Comparison of ENCODE assay signal across 8 cellular contexts in genomic region chr15:66505818-66506217, GRCh38. TPM values are rescaled to one million over a fixed set of nuclear protein-coding genes. Genes with fewer than 3 reads are reported as not detected.
DNase-seq lines count a peak whose midpoint lies in the region; ATAC-seq and TF ChIP-seq lines count a peak whose summit lies in the region.

No MANE protein-coding gene starts in this region.

- peak overlapping the region in 6 of 8 donors; percentile 87 to 97 (median 95) for H3K27ac ChIP-seq in spleen

- POLR2A ChIA-PET in activated CD8-positive, alpha-beta T cell treated with anti-CD3 and anti-CD28 coated beads for 36 hours (lab: Charles Lee), result interaction anchor here (0.9 to 4.0 kb wide), 12 partner anchors 9 to 212 kb away, joined by 3 to 27 read pairs (median 7); partner anchors contain the start of genes DIS3L, MAP2K1, SNAPC5 and TIPIN

- H3K27me3 ChIP-seq in spleen (replicated peaks in 1 of 7), result no peaks in the 10 kb centered on the region

- H3K36me3 ChIP-seq in spleen, result peaks cover 0 to 41% (median 23%) of the 10 kb centered on the region in 6 donors

- no peaks in the 10 kb centered on the region for H3K9me3 ChIP-seq in spleen

- peak; percentile 7 for DNase-seq in NCI-H2227 (lab: John Stamatoyannopoulos, UW; ENCODE audit: unreplicated experiment)
- DNase-seq in NCI-H2227 treated with DMSO at 0.1 percent for 48 hours (lab: John Stamatoyannopoulos, UW), result no peak
- peak; percentile 13 for DNase-seq in activated CD8-positive, alpha-beta T cell treated with anti-CD3 and anti-CD28 coated beads for 36 hours
- DNase-seq in spleen, result no peak
- DNase-seq in effector CD4-positive, alpha-beta T cell, result no peak
- DNase-seq in 8988T, result no peak

- peak overlapping the region; percentile 100 for H3K27ac Mint-ChIP-seq in activated CD8-positive, alpha-beta T cell treated with anti-CD3 and anti-CD28 coated beads for 36 hours

- no peaks in the 10 kb centered on the region for H3K27me3 Mint-ChIP-seq in activated CD8-positive, alpha-beta T cell treated with anti-CD3 and anti-CD28 coated beads for 36 hours

- H3K4me3 Mint-ChIP-seq in activated CD8-positive, alpha-beta T cell treated with anti-CD3 and anti-CD28 coated beads for 36 hours, result peak overlapping the region; percentile 99

- H3K4me1 Mint-ChIP-seq in activated CD8-positive, alpha-beta T cell treated with anti-CD3 and anti-CD28 coated beads for 36 hours (ENCODE audit: low read depth), result peaks cover 31% of the 10 kb centered on the region

- ATAC-seq in activated CD8-positive, alpha-beta T cell treated with anti-CD3 and anti-CD28 coated beads for 36 hours, result no peak
- ATAC-seq in HG03521 (IDR thresholded peaks at IDR 0.05; ENCODE audit: unreplicated experiment), result no peak

- peak overlapping the region; percentile 100 for H3K4me3 ChIP-seq in iPS-11a (ENCODE audit: low read depth, low read length)
- H3K4me3 ChIP-seq in spleen, result peak overlapping the region in 7 of 8 donors; percentile 79 to 99 (median 94)

- TF ChIP-seq CTCF in activated CD8-positive, alpha-beta T cell treated with anti-CD3 and anti-CD28 coated beads for 36 hours (IDR thresholded peaks at IDR 0.05), result no peak
- no peak for TF ChIP-seq CTCF in spleen (IDR thresholded peaks at IDR 0.05 in 8 of 11, conservative IDR thresholded peaks at IDR 0.05 in 3 of 11)

- intact Hi-C loops in activated CD8-positive, alpha-beta T cell treated with anti-CD3 and anti-CD28 coated beads for 36 hours (cut with micrococcal nuclease), result no loop called here
- intact Hi-C loops in spleen (cut with DNase I; ENCODE audit: low total_unique reads), result no loop called here

- peaks cover 19 to 54% (median 40%) of the 10 kb centered on the region in 6 donors for H3K4me1 ChIP-seq in spleen

- CTCF ChIA-PET in activated CD8-positive, alpha-beta T cell treated with anti-CD3 and anti-CD28 coated beads for 36 hours (lab: Charles Lee), result interaction anchor here (2.9 kb wide), 1 partner anchor 8 kb away, joined by 17 read pairs; the partner anchor contains the start of gene SNAPC5

- 22 to 53% (median 43%) methylated on average over 4 of the region's 4 CpGs for WGBS in spleen, 5 donors

- no peak for TF ChIP-seq POLR2A in spleen (IDR thresholded peaks at IDR 0.05)

- no peaks in the 10 kb centered on the region for H3K9me3 Mint-ChIP-seq in activated CD8-positive, alpha-beta T cell treated with anti-CD3 and anti-CD28 coated beads for 36 hours

- peaks cover 51% of the 10 kb centered on the region for H3K36me3 Mint-ChIP-seq in activated CD8-positive, alpha-beta T cell treated with anti-CD3 and anti-CD28 coated beads for 36 hours (ENCODE audit: low read depth)

RNA-seq across cellular contexts. Expression of gene ZWILCH, which starts 0.7 kb away (rescaled TPM):
- 10 to 100 TPM; 29.9 to 30.2 TPM for total RNA-seq in activated CD8-positive, alpha-beta T cell treated with anti-CD3 and anti-CD28 coated beads for 36 hours
- 10 to 100 TPM in 1 of 7 donors, 1 to 10 TPM in 6; 5.6 to 12.8 (median 9.0) TPM for total RNA-seq in spleen
- 1 to 10 TPM; 3.6 to 5.0 (median 4.2) TPM for polyA plus RNA-seq in spleen

RNA-seq across cellular contexts. Expression of gene RPL4, which starts 1.2 kb away (rescaled TPM):
- 1,000 to 10,000 TPM; 5,254 to 5,310 TPM for total RNA-seq in activated CD8-positive, alpha-beta T cell treated with anti-CD3 and anti-CD28 coated beads for 36 hours
- total RNA-seq in spleen, result 1,000 to 10,000 TPM; 1,508 to 3,988 (median 2,104) TPM
- polyA plus RNA-seq in spleen, result 1,000 to 10,000 TPM; 3,203 to 4,384 (median 4,018) TPM

RNA-seq across cellular contexts. Expression of gene SNAPC5, which starts 8.3 kb away (rescaled TPM):
- 10 to 100 TPM; 27.7 to 31.4 TPM for total RNA-seq in activated CD8-positive, alpha-beta T cell treated with anti-CD3 and anti-CD28 coated beads for 36 hours
- 10 to 100 TPM; 20.0 to 37.2 (median 25.2) TPM for total RNA-seq in spleen
- polyA plus RNA-seq in spleen, result 10 to 100 TPM; 30.6 to 46.8 (median 34.3) TPM

RNA-seq across cellular contexts. Expression of gene LCTL, which starts 60.0 kb away (rescaled TPM):
- total RNA-seq in activated CD8-positive, alpha-beta T cell treated with anti-CD3 and anti-CD28 coated beads for 36 hours, result not detected
- total RNA-seq in spleen, result not detected
- polyA plus RNA-seq in spleen, result not detected

Comparison
In these comparisons a context has a peak if more than half of its experiments do, and no peak if none do; other contexts are left out.
1. DNase-seq: peak in NCI-H2227 (single experiment) and activated CD8-positive, alpha-beta T cell treated with anti-CD3 and anti-CD28 coated beads for 36 hours (single experiment); none in NCI-H2227 treated with DMSO at 0.1 percent for 48 hours (single experiment), spleen (single experiment), effector CD4-positive, alpha-beta T cell (single experiment) and 8988T (single experiment).